In the genomic region with DNA sequence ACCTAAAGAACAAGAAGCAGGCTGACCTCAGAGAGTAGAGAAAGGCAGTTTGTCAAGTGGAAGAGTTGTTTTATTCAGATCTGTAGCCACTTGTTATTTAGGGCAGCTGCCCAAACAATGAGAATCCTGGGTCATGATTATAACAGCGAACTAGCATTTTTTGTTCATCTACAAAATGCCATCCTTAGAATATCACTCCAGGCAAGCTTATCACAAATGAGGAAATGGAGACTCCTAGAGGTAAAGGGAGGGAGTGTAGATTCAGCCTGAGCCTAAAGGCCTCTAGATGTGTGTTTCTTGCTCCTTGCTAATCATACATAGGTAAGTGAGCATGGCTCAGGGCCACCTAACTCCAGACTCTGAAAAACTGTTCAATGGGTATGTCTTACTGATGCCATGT, we compare ENCODE assay signal across 10 cellular contexts.
DNase-seq lines count a peak whose midpoint lies in the region; ATAC-seq and TF ChIP-seq lines count a peak whose summit lies in the region.
"Had no signal": no experiment of that assay in that cellular context is flagged by ENCODE, and none has a peak within 500 bp of the region (broad histone marks: within the 10 kb centered on the region; RNA-seq: fewer than 3 reads in every experiment).

No MANE protein-coding gene starts in this region.

- H3K4me2 ChIP-seq in neural progenitor cell = no peak overlapping the region

- H3K27me3 Mint-ChIP-seq in neural progenitor cell (ENCODE audit: insufficient read depth, low read depth) = no peaks in the 10 kb centered on the region
- H3K27me3 Mint-ChIP-seq: central memory CD8-positive, alpha-beta T cell; stimulated activated naive CD8-positive, alpha-beta T cell treated with anti-CD3 and anti-CD28 coated beads, Interleukin-15, Interleukin-2, amounts not matched to agents 100 ng/mL and 50 ng/mL, for 24 hours had no signal

- TF ChIP-seq CTCF in A673 (conservative IDR thresholded peaks at IDR 0.05; ENCODE audit: low read depth, low read length) (peak; percentile 61), neural progenitor cell (IDR thresholded peaks at IDR 0.05) (peak; percentile 51)

- H3K9me3 ChIP-seq in A673 (ENCODE audit: low read depth, low read length, poor library complexity, severe bottlenecking) (no peaks in the 10 kb centered on the region), neural progenitor cell (ENCODE audit: low read depth) (no peaks in the 10 kb centered on the region)

- H3K4me1 ChIP-seq in A673 (ENCODE audit: insufficient read depth, low read length, poor library complexity, severe bottlenecking) = no peaks in the 10 kb centered on the region
- H3K4me1 ChIP-seq in neural progenitor cell = peaks cover 14% of the 10 kb centered on the region

- H3K27ac Mint-ChIP-seq in neural progenitor cell = no peak overlapping the region
- H3K27ac Mint-ChIP-seq: stimulated activated naive CD8-positive, alpha-beta T cell treated with anti-CD3 and anti-CD28 coated beads, Interleukin-15, Interleukin-2, amounts not matched to agents 100 ng/mL and 50 ng/mL, for 24 hours had no signal

- H3K4me3 Mint-ChIP-seq in neural progenitor cell = no peak overlapping the region
- H3K4me3 Mint-ChIP-seq: central memory CD8-positive, alpha-beta T cell; stimulated activated naive CD8-positive, alpha-beta T cell treated with anti-CD3 and anti-CD28 coated beads, Interleukin-15, Interleukin-2, amounts not matched to agents 100 ng/mL and 50 ng/mL, for 24 hours had no signal

- no peaks in the 10 kb centered on the region for H3K9me3 Mint-ChIP-seq in neural progenitor cell
- H3K9me3 Mint-ChIP-seq: stimulated activated naive CD8-positive, alpha-beta T cell treated with anti-CD3 and anti-CD28 coated beads, Interleukin-15, Interleukin-2, amounts not matched to agents 100 ng/mL and 50 ng/mL, for 24 hours had no signal

- ATAC-seq in GM18517 (IDR thresholded peaks at IDR 0.05; ENCODE audit: unreplicated experiment) = peak; percentile 87
- ATAC-seq in HG03039 (IDR thresholded peaks at IDR 0.05; ENCODE audit: unreplicated experiment) = peak; percentile 82
- no peak for ATAC-seq in stimulated activated naive CD8-positive, alpha-beta T cell treated with anti-CD3 and anti-CD28 coated beads, Interleukin-15, Interleukin-2, amounts not matched to agents 100 U/mL and 50 U/mL, for 24 hours

- POLR2A ChIA-PET in A673 (lab: Charles Lee; ENCODE audit: low non-redundant PET) = no interaction called here

- H3K36me3 Mint-ChIP-seq in neural progenitor cell = no peaks in the 10 kb centered on the region

- H3K9ac ChIP-seq in neural progenitor cell = no peak overlapping the region

- H3K36me3 ChIP-seq in A673 (ENCODE audit: insufficient read depth, low read length, poor library complexity, severe bottlenecking) = no peaks in the 10 kb centered on the region
- H3K36me3 ChIP-seq in neural progenitor cell = no peaks in the 10 kb centered on the region

- H3K27me3 ChIP-seq in A673 (replicated peaks; ENCODE audit: insufficient read depth, low read depth, low read length, poor library complexity) (no peaks in the 10 kb centered on the region), neural progenitor cell (no peaks in the 10 kb centered on the region)

- H3K4me3 ChIP-seq in A673 (ENCODE audit: low read depth, low read length, poor library complexity, severe bottlenecking) = no peak overlapping the region
- H3K4me3 ChIP-seq in neural progenitor cell = no peak overlapping the region

- no peaks in the 10 kb centered on the region for H3K79me2 ChIP-seq in neural progenitor cell (ENCODE audit: low read depth)

- intact Hi-C loops in A673 (cut with micrococcal nuclease; ENCODE audit: unreplicated experiment) = loop anchor here (1.0 to 10.0 kb wide), 2 partner anchors 143 to 206 kb away; no protein-coding TSS in a partner anchor

- CTCF ChIA-PET in A673 (lab: Charles Lee) = interaction anchor here (0.6 to 1.0 kb wide), 3 partner anchors 201 to 697 kb away, joined by 3 to 4 read pairs (median 3); no protein-coding TSS in a partner anchor

- H3K27ac ChIP-seq in A673 (ENCODE audit: low read depth, low read length, poor library complexity, severe bottlenecking) (no peak overlapping the region), neural progenitor cell (no peak overlapping the region)

- H2AFZ ChIP-seq in neural progenitor cell (replicated peaks) = no peak overlapping the region

- DNase-seq in A673 (ENCODE audit: low spot score) (peak; percentile 35), NCI-H69 (lab: John Stamatoyannopoulos, UW) (peak; percentile 62), dermis microvascular lymphatic vessel endothelial cell (ENCODE audit: low read depth in 2 of 2) (peak; percentile 39 to 66), neural progenitor cell (ENCODE audit: low spot score) (no peak)
- no peak for DNase-seq in central memory CD4-positive, alpha-beta T cell
- DNase-seq in stimulated activated naive CD8-positive, alpha-beta T cell treated with anti-CD3 and anti-CD28 coated beads, Interleukin-15, Interleukin-2, amounts not matched to agents 100 U/mL and 50 U/mL, for 24 hours = no peak

- BruUV-seq in A673 (replicated peaks; lab: Mats Ljungman, UMichigan) = no TSS peak

- H3F3A ChIP-seq in neural progenitor cell (ENCODE audit: low read depth) = peaks cover 6% of the 10 kb centered on the region

- H3K4me1 Mint-ChIP-seq in neural progenitor cell = peaks cover 4% of the 10 kb centered on the region
- H3K4me1 Mint-ChIP-seq: central memory CD8-positive, alpha-beta T cell had no signal

- H4K20me1 ChIP-seq in neural progenitor cell (ENCODE audit: low read depth) = no peaks in the 10 kb centered on the region

Comparison
In these comparisons a context has a peak if more than half of its experiments do, and no peak if none do; other contexts are left out.
1. DNase-seq: peak in A673 (single experiment), NCI-H69 (single experiment) and dermis microvascular lymphatic vessel endothelial cell (2 of 2); none in neural progenitor cell (single experiment), central memory CD4-positive, alpha-beta T cell (single experiment) and stimulated activated naive CD8-positive, alpha-beta T cell treated with anti-CD3 and anti-CD28 coated beads, Interleukin-15, Interleukin-2, amounts not matched to agents 100 U/mL and 50 U/mL, for 24 hours (single experiment).